18 cellular contexts compared by ENCODE assay signal in the genomic region with DNA sequence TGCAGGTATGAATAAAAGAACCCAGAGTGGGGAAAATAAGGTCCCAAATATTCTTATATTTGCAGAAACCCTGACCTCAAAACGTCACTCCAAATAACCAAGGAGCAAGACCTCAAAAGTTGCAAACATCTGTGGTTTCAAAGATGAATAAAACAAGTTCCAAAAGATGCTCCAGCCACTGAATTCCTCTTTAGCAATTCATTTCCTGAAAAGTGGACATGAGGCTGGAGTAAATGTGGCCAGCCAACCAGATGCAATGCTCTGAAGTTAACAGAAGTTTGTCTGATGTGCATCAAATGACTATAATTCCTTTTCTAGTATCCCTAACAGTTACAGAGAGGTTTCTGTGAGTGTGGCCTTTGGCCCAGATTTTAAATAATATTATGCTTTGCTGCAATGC.
"Had no signal": no experiment of that assay in that cellular context is flagged by ENCODE, and none has a peak within 500 bp of the region (broad histone marks: within the 10 kb centered on the region; RNA-seq: fewer than 3 reads in every experiment).

No MANE protein-coding gene starts in this region.

- H3K4me3 Mint-ChIP-seq: activated CD4-positive, alpha-beta T cell treated with anti-CD3 and anti-CD28 coated beads for 36 hours; activated CD8-positive, alpha-beta T cell treated with anti-CD3 and anti-CD28 coated beads for 36 hours; activated naive CD8-positive, alpha-beta T cell treated with anti-CD3 and anti-CD28 coated beads, Interleukin-2, amount 10 ng/mL, durations not matched to agents 7 days and 5 days; central memory CD8-positive, alpha-beta T cell; effector memory CD8-positive, alpha-beta T cell; neural crest cell; stimulated activated naive CD8-positive, alpha-beta T cell treated with anti-CD3 and anti-CD28 coated beads, Interleukin-15, amount 100 ng/mL, for 72 hours had no signal

- H3K4me3 ChIP-seq: gastroesophageal sphincter, ovary, thoracic aorta had no signal

- H3K27me3 ChIP-seq: gastroesophageal sphincter, ovary had no signal

- H3K9me3 ChIP-seq: gastroesophageal sphincter, ovary, thoracic aorta had no signal

- H3K27ac ChIP-seq: epithelial cell of prostate, gastroesophageal sphincter, ovary, thoracic aorta, WERI-Rb-1 had no signal

- FAIRE-seq: kidney had no signal

- H3K36me3 ChIP-seq: gastroesophageal sphincter, ovary, thoracic aorta, WERI-Rb-1 had no signal

- H3K4me1 Mint-ChIP-seq: activated CD4-positive, alpha-beta T cell treated with anti-CD3 and anti-CD28 coated beads for 36 hours; activated naive CD8-positive, alpha-beta T cell treated with anti-CD3 and anti-CD28 coated beads, Interleukin-2, amount 10 ng/mL, durations not matched to agents 7 days and 5 days; central memory CD8-positive, alpha-beta T cell; stimulated activated naive CD8-positive, alpha-beta T cell treated with anti-CD3 and anti-CD28 coated beads, Interleukin-15, amount 100 ng/mL, for 72 hours had no signal

- H3K9me3 Mint-ChIP-seq: activated CD8-positive, alpha-beta T cell treated with anti-CD3 and anti-CD28 coated beads for 36 hours; activated naive CD8-positive, alpha-beta T cell treated with anti-CD3 and anti-CD28 coated beads, Interleukin-2, amount 10 ng/mL, durations not matched to agents 7 days and 5 days; neural crest cell; stimulated activated naive CD8-positive, alpha-beta T cell treated with anti-CD3 and anti-CD28 coated beads, Interleukin-15, amount 100 ng/mL, for 72 hours had no signal

- H3K27me3 Mint-ChIP-seq: activated CD4-positive, alpha-beta T cell treated with anti-CD3 and anti-CD28 coated beads for 36 hours; activated CD8-positive, alpha-beta T cell treated with anti-CD3 and anti-CD28 coated beads for 36 hours; activated naive CD8-positive, alpha-beta T cell treated with anti-CD3 and anti-CD28 coated beads, Interleukin-2, amount 10 ng/mL, durations not matched to agents 7 days and 5 days; central memory CD8-positive, alpha-beta T cell; effector memory CD8-positive, alpha-beta T cell had no signal

- H3K27ac Mint-ChIP-seq: activated CD4-positive, alpha-beta T cell treated with anti-CD3 and anti-CD28 coated beads for 36 hours; activated CD8-positive, alpha-beta T cell treated with anti-CD3 and anti-CD28 coated beads for 36 hours; activated naive CD8-positive, alpha-beta T cell treated with anti-CD3 and anti-CD28 coated beads, Interleukin-2, amount 10 ng/mL, durations not matched to agents 7 days and 5 days; effector memory CD8-positive, alpha-beta T cell had no signal

- H3K36me3 Mint-ChIP-seq: activated naive CD8-positive, alpha-beta T cell treated with anti-CD3 and anti-CD28 coated beads, Interleukin-2, amount 10 ng/mL, durations not matched to agents 7 days and 5 days had no signal

- DNase-seq: activated CD4-positive, alpha-beta T cell treated with anti-CD3 and anti-CD28 coated beads for 36 hours; activated CD8-positive, alpha-beta memory T cell treated with anti-CD3 and anti-CD28 coated beads, Interleukin-2, amount 50 U/mL, for 4 hours; activated CD8-positive, alpha-beta T cell treated with anti-CD3 and anti-CD28 coated beads for 36 hours; activated naive CD8-positive, alpha-beta T cell treated with anti-CD3 and anti-CD28 coated beads, Interleukin-2, amount 10 ng/mL, durations not matched to agents 7 days and 5 days; effector memory CD8-positive, alpha-beta T cell; kidney; left ventricle myocardium superior; mesenchymal stem cell; ovary; stimulated activated CD4-positive, alpha-beta T cell treated with anti-CD3 and anti-CD28 coated beads, Interleukin-15, amount 100 ng/mL, for 24 hours; stimulated activated CD4-positive, alpha-beta T cell treated with anti-CD3 and anti-CD28 coated beads, Interleukin-4, amount 100 ng/mL, for 4 hours; stimulated activated naive CD8-positive, alpha-beta T cell treated with anti-CD3 and anti-CD28 coated beads, Interleukin-15, amount 100 ng/mL, for 72 hours; WERI-Rb-1 had no signal

- ATAC-seq: activated CD4-positive, alpha-beta T cell treated with anti-CD3 and anti-CD28 coated beads for 36 hours; activated CD8-positive, alpha-beta T cell treated with anti-CD3 and anti-CD28 coated beads for 36 hours; effector memory CD8-positive, alpha-beta T cell; gastroesophageal sphincter; stimulated activated naive CD8-positive, alpha-beta T cell treated with anti-CD3 and anti-CD28 coated beads, Interleukin-15, amount 100 ng/mL, for 72 hours had no signal
